In genomic region chr5:100903036-100903887, GRCh38 we compare ENCODE assay signal across 8 cellular contexts. TPM values are rescaled to one million over a fixed set of nuclear protein-coding genes. Genes with fewer than 3 reads are reported as not detected.
A peak's percentile ranks its signal among the peaks of the same experiment; 100 is the strongest.
DNase-seq lines count a peak whose midpoint lies in the region; ATAC-seq lines count a peak whose summit lies in the region.

A gene with protein sequence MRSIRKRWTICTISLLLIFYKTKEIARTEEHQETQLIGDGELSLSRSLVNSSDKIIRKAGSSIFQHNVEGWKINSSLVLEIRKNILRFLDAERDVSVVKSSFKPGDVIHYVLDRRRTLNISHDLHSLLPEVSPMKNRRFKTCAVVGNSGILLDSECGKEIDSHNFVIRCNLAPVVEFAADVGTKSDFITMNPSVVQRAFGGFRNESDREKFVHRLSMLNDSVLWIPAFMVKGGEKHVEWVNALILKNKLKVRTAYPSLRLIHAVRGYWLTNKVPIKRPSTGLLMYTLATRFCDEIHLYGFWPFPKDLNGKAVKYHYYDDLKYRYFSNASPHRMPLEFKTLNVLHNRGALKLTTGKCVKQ (minus strand): TSS chr5:100903282. CDS start chr5:100902955, 327 bp downstream.

- intact Hi-C loops in left colon (cut with DNase I, micrococcal nuclease), result no loop called here

- DNase-seq in NCI-H2196 treated with DMSO at 0.1 percent for 48 hours (lab: John Stamatoyannopoulos, UW; ENCODE audit: unreplicated experiment) (peak; percentile 72), cerebellum (ENCODE audit: low spot score) (no peak), left colon (peak; percentile 84 to 86), NCI-H2081 treated with DMSO at 0.1 percent for 48 hours (lab: John Stamatoyannopoulos, UW) (no peak)
- peak; percentile 69 to 88 (median 82) for DNase-seq in stimulated activated CD4-positive, alpha-beta T cell treated with anti-CD3 and anti-CD28 coated beads, Interleukin-1b, Interleukin-23, amount 100 ng/mL, for 24 hours (ENCODE audit: low read depth in 4 of 4, low spot score in 1 of 4)

- ATAC-seq in GM18508 (IDR thresholded peaks at IDR 0.05; ENCODE audit: insufficient read depth, unreplicated experiment) (peak; percentile 59), HG02981 (IDR thresholded peaks at IDR 0.05; ENCODE audit: unreplicated experiment) (peak; percentile 73), left colon (peak; percentile 77)
- ATAC-seq in activated CD4-positive, CD25-positive, alpha-beta regulatory T cell treated with anti-CD3 and anti-CD28 coated beads, Interleukin-2, amount 50 U/mL, for 24 hours, result peak; percentile 71 to 76

RNA-seq across cellular contexts. Expression of the gene that starts here (rescaled TPM):
- total RNA-seq in cerebellum (36.2 TPM), left colon (1 to 10 TPM; 2.0 to 6.1 TPM)

Comparison
In these comparisons a context has a peak if more than half of its experiments do, and no peak if none do; other contexts are left out.
1. DNase-seq: peak in NCI-H2196 treated with DMSO at 0.1 percent for 48 hours (single experiment), left colon (2 of 2) and stimulated activated CD4-positive, alpha-beta T cell treated with anti-CD3 and anti-CD28 coated beads, Interleukin-1b, Interleukin-23, amount 100 ng/mL, for 24 hours (4 of 4); none in cerebellum (single experiment) and NCI-H2081 treated with DMSO at 0.1 percent for 48 hours (single experiment).
2. Peak in every context shown above with its lines, with median percentiles within 50 percentile points of each other: ATAC-seq.